Comparison of ENCODE assay signal across 8 cellular contexts in the genomic region with DNA sequence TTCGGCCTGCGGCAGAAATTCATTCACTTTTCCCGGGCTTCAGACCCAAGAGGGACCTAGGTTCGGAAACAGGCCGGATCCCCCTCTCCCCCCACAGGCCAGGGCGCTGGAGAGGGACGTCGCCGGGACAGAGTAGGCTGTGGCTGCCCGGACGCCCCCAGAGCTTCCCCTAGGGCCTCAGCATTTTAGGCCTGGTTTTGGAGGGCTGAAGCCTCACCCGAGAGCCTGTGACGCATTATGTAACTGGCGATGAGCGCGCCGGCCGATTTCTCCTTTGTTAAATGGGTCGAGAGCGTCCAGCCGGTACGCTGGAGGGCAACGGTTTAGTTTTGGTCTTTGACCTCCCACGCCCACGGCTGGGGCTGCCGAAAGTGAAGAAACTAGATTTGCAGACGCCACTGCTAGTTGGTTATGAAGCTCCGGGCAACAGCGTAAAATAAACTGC. TPM values are rescaled to one million over a fixed set of nuclear protein-coding genes. Genes with fewer than 3 reads are reported as not detected.
A peak's percentile ranks its signal among the peaks of the same experiment; 100 is the strongest.
DNase-seq lines count a peak whose midpoint lies in the region; ATAC-seq, FAIRE-seq and TF ChIP-seq lines count a peak whose summit lies in the region.

No MANE protein-coding gene starts in this region.

- peaks cover 16% of the 10 kb centered on the region for H3K36me3 ChIP-seq in astrocyte (ENCODE audit: insufficient read depth, low read length)
- peaks cover 14% of the 10 kb centered on the region; the same call in 1 of the 2 replicates for H3K36me3 ChIP-seq in iPS DF 6.9 (ENCODE audit: control insufficient read depth, insufficient read depth, low read length)
- H3K36me3 ChIP-seq in sigmoid colon, result peaks cover 11 to 39% (median 19%) of the 10 kb centered on the region in 4 donors

- no CpG with 5 or more reads among the region's 29 CpGs for WGBS in iPS DF 6.9 (ENCODE audit: insufficient coverage, insufficient read length)
- 1 to 2% methylated on average over 29 of the region's 29 CpGs for WGBS in sigmoid colon, 2 donors

- peak; percentile 87 for DNase-seq in Right ventricle myocardium inferior (ENCODE audit: missing footprints)
- no peak for DNase-seq in cardiac septum (ENCODE audit: low spot score)
- peak; percentile 45 for DNase-seq in astrocyte (ENCODE audit: low read depth)
- no peak for DNase-seq in iPS DF 6.9 (ENCODE audit: low read depth, low spot score)
- peak; percentile 75 for DNase-seq in sigmoid colon
- DNase-seq in NCI-H1105 (lab: John Stamatoyannopoulos, UW), result no peak

- H3K9me3 Mint-ChIP-seq in astrocyte (ENCODE audit: unreplicated experiment), result no peaks in the 10 kb centered on the region

- H4K20me1 ChIP-seq in astrocyte (ENCODE audit: insufficient read depth, low read length), result peaks cover 15% of the 10 kb centered on the region

- peaks cover 8% of the 10 kb centered on the region for H3K4me1 ChIP-seq in astrocyte (ENCODE audit: insufficient read depth, low read length)
- H3K4me1 ChIP-seq in iPS DF 6.9 (ENCODE audit: control insufficient read depth, insufficient read depth, low read length), result no peaks in the 10 kb centered on the region
- H3K4me1 ChIP-seq in sigmoid colon, result peaks cover 0 to 23% (median 20%) of the 10 kb centered on the region in 4 donors

- no peak for TF ChIP-seq EP300 in sigmoid colon (IDR thresholded peaks at IDR 0.05)

- peak overlapping the region; percentile 66 for H3K27ac ChIP-seq in astrocyte (ENCODE audit: low read depth, low read length)
- H3K27ac ChIP-seq in iPS DF 6.9 (ENCODE audit: low read length), result no peak overlapping the region
- peak overlapping the region; percentile 88 to 98 (median 91) for H3K27ac ChIP-seq in sigmoid colon

- H2AFZ ChIP-seq in astrocyte (ENCODE audit: low read depth, low read length), result peak overlapping the region; percentile 95

- no peaks in the 10 kb centered on the region for H3K9me3 ChIP-seq in astrocyte (ENCODE audit: insufficient read depth, low read depth, low read length)
- no peaks in the 10 kb centered on the region for H3K9me3 ChIP-seq in iPS DF 6.9 (ENCODE audit: control insufficient read depth, insufficient read depth, low read length)
- no peaks in the 10 kb centered on the region for H3K9me3 ChIP-seq in sigmoid colon

- H3K4me1 Mint-ChIP-seq in astrocyte (ENCODE audit: low read depth, unreplicated experiment), result peaks cover 8% of the 10 kb centered on the region

- H3K4me3 ChIP-seq in astrocyte (ENCODE audit: insufficient read depth, low read depth, low read length) (peak overlapping the region; percentile 79), iPS DF 6.9 (ENCODE audit: low read length) (peak overlapping the region; percentile 51), sigmoid colon (peak overlapping the region; percentile 89 to 99 (median 93))

- peak overlapping the region; percentile 86 for H3K27ac Mint-ChIP-seq in astrocyte (ENCODE audit: unreplicated experiment)

- peak overlapping the region; percentile 97 for H3K9ac ChIP-seq in astrocyte (ENCODE audit: low read length)

- H3K36me3 Mint-ChIP-seq in astrocyte (ENCODE audit: low read depth, unreplicated experiment), result peaks cover 8% of the 10 kb centered on the region

- no peak for TF ChIP-seq POLR2A in sigmoid colon (IDR thresholded peaks at IDR 0.05)

- H3K27me3 ChIP-seq in astrocyte (ENCODE audit: insufficient read depth, low read length), result no peaks in the 10 kb centered on the region
- H3K27me3 ChIP-seq in iPS DF 6.9 (ENCODE audit: control insufficient read depth, insufficient read depth, low read length), result no peaks in the 10 kb centered on the region
- no peaks in the 10 kb centered on the region for H3K27me3 ChIP-seq in sigmoid colon

- H3K27me3 Mint-ChIP-seq in astrocyte (ENCODE audit: low read depth, unreplicated experiment), result no peaks in the 10 kb centered on the region

- TF ChIP-seq CTCF in astrocyte (IDR thresholded peaks at IDR 0.05; ENCODE audit: insufficient read depth, low read depth, low read length), result no peak
- TF ChIP-seq CTCF in sigmoid colon (IDR thresholded peaks at IDR 0.05), result no peak

- peak overlapping the region; percentile 94 for H3K4me3 Mint-ChIP-seq in astrocyte (ENCODE audit: unreplicated experiment)

- H3K79me2 ChIP-seq in astrocyte (ENCODE audit: insufficient read depth, low read length), result peaks cover 35% of the 10 kb centered on the region

- no peak for FAIRE-seq in astrocyte (lab: Jason Lieb, UNC)

- H3K4me2 ChIP-seq in astrocyte (ENCODE audit: low read length), result peak overlapping the region; percentile 94

- ATAC-seq in Right ventricle myocardium inferior, result peak; percentile 44
- ATAC-seq in HG03175 (IDR thresholded peaks at IDR 0.05; ENCODE audit: unreplicated experiment), result peak; percentile 43
- ATAC-seq in SK-N-SH treated with all-trans-retinoic acid at 6 μM for 48 hours, result peak; percentile 52

- intact Hi-C loops in Right ventricle myocardium inferior (cut with DNase I), result loop anchor here (5.0 kb wide), 3 partner anchors 46 to 236 kb away; a partner anchor contains a TSS
- intact Hi-C loops in cardiac septum (cut with DNase I), result loop anchor here (2.0 to 5.0 kb wide), 2 partner anchors 76 to 241 kb away; a partner anchor contains a TSS
- intact Hi-C loops in sigmoid colon (cut with DNase I), result loop anchor here (5.0 kb wide), 3 partner anchors 51 to 241 kb away; a partner anchor contains a TSS

TF ChIP-seq in SK-N-SH treated with all-trans-retinoic acid at 6 μM for 48 hours, 23 proteins besides CTCF, POLR2A, EP300 and RAD21:
- TF ChIP-seq, protein P1, sequence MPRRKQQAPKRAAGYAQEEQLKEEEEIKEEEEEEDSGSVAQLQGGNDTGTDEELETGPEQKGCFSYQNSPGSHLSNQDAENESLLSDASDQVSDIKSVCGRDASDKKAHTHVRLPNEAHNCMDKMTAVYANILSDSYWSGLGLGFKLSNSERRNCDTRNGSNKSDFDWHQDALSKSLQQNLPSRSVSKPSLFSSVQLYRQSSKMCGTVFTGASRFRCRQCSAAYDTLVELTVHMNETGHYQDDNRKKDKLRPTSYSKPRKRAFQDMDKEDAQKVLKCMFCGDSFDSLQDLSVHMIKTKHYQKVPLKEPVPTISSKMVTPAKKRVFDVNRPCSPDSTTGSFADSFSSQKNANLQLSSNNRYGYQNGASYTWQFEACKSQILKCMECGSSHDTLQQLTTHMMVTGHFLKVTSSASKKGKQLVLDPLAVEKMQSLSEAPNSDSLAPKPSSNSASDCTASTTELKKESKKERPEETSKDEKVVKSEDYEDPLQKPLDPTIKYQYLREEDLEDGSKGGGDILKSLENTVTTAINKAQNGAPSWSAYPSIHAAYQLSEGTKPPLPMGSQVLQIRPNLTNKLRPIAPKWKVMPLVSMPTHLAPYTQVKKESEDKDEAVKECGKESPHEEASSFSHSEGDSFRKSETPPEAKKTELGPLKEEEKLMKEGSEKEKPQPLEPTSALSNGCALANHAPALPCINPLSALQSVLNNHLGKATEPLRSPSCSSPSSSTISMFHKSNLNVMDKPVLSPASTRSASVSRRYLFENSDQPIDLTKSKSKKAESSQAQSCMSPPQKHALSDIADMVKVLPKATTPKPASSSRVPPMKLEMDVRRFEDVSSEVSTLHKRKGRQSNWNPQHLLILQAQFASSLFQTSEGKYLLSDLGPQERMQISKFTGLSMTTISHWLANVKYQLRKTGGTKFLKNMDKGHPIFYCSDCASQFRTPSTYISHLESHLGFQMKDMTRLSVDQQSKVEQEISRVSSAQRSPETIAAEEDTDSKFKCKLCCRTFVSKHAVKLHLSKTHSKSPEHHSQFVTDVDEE (CRISPR knock-in tag; IDR thresholded peaks at IDR 0.05), result no peak
- TF ChIP-seq OSR1 (CRISPR knock-in tag; IDR thresholded peaks at IDR 0.05) (no peak), RARB (CRISPR knock-in tag; IDR thresholded peaks at IDR 0.05) (no peak), ZFP3 (CRISPR knock-in tag; IDR thresholded peaks at IDR 0.05) (no peak), PPARA (CRISPR knock-in tag; IDR thresholded peaks at IDR 0.05; ENCODE audit: borderline replicate concordance) (no peak), ZNF565 (CRISPR knock-in tag; conservative IDR thresholded peaks at IDR 0.05; ENCODE audit: low read depth) (no peak), GLIS3 (CRISPR knock-in tag; IDR thresholded peaks at IDR 0.05) (no peak), ISL1 (CRISPR knock-in tag; IDR thresholded peaks at IDR 0.05) (no peak)

RNA-seq across cellular contexts. Expression of a gene that starts 0.7 kb away (rescaled TPM):
- total RNA-seq in Right ventricle myocardium inferior, result 459 TPM
- total RNA-seq in cardiac septum, result 344 TPM
- total RNA-seq in astrocyte, result 127 and 160 TPM in 2 replicates
- 100 to 1,000 TPM; 202 to 339 (median 292) TPM for total RNA-seq in sigmoid colon
- 100 to 1,000 TPM; 215 to 358 (median 242) TPM for polyA plus RNA-seq in sigmoid colon

RNA-seq across cellular contexts. Expression of a gene that starts 32.8 kb away (rescaled TPM):
- 12.4 TPM for total RNA-seq in Right ventricle myocardium inferior
- 10.0 TPM for total RNA-seq in cardiac septum
- total RNA-seq in astrocyte, result 9.8 and 12.0 TPM in 2 replicates
- 10 to 100 TPM; 22.2 to 31.1 (median 23.5) TPM for total RNA-seq in sigmoid colon
- polyA plus RNA-seq in sigmoid colon, result 10 to 100 TPM; 28.5 to 59.9 (median 34.2) TPM

Comparison
In these comparisons a context has a peak if more than half of its experiments do, and no peak if none do; other contexts are left out.
1. DNase-seq: peak in Right ventricle myocardium inferior (single experiment), astrocyte (single experiment) and sigmoid colon (single experiment); none in cardiac septum (single experiment), iPS DF 6.9 (single experiment) and NCI-H1105 (single experiment).
2. Peak in every context shown above with its lines, with median percentiles within 50 percentile points of each other: ATAC-seq and H3K4me3 ChIP-seq.